ENCODE assay signal across 10 cellular contexts in genomic region chr1:120891533-120891932, GRCh38. TPM values are rescaled to one million over a fixed set of nuclear protein-coding genes. Genes with fewer than 3 reads are reported as not detected.
"Had no signal": no experiment of that assay in that cellular context is flagged by ENCODE, and none has a peak within 500 bp of the region (broad histone marks: within the 10 kb centered on the region; RNA-seq: fewer than 3 reads in every experiment).

No MANE protein-coding gene starts in this region.

RNA-seq across cellular contexts. Expression of gene PPIAL4A, which starts 2.0 kb away (rescaled TPM):
- total RNA-seq: dermis blood vessel endothelial cell, endodermal cell, glomerular endothelial cell, liver, mononuclear cell, ovary, psoas muscle, right cardiac atrium, Right ventricle myocardium inferior, testis had no signal
- polyA plus RNA-seq: liver, ovary, psoas muscle, right cardiac atrium had no signal
